ENCODE assay signal across 21 cellular contexts in the genomic region with DNA sequence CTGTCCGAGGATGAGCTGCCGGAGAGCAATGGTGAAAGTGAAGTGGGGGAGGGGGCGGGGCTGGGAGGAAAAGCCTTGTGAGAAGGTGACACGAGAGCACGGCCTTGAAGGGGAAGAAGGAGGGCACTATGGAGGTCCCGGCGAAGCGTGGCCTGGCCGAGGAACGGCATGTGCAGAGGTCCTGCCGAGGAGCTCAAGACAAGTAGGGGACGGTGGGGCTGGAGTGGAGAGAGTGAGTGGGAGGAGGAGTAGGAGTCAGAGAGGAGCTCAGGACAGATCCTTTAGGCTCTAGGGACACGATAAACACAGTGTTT. TPM values are rescaled to one million over a fixed set of nuclear protein-coding genes. Genes with fewer than 3 reads are reported as not detected.
DNase-seq lines count a peak whose midpoint lies in the region; ATAC-seq and TF ChIP-seq lines count a peak whose summit lies in the region.
"Had no signal": no experiment of that assay in that cellular context is flagged by ENCODE, and none has a peak within 500 bp of the region (broad histone marks: within the 10 kb centered on the region; RNA-seq: fewer than 3 reads in every experiment).

No MANE protein-coding gene starts in this region.

- no peaks in the 10 kb centered on the region for H3K23me2 ChIP-seq in H9 (ENCODE audit: insufficient read length, low read depth, low read length, poor library complexity, severe bottlenecking)

- H2BK120ac ChIP-seq in H9 (ENCODE audit: low read depth, low read length, poor library complexity, severe bottlenecking): no peak overlapping the region
- H2BK120ac ChIP-seq in mesendoderm (ENCODE audit: low read depth, low read length): no peak overlapping the region

- H3K4me3 ChIP-seq in mesendoderm (ENCODE audit: low read length): no peak overlapping the region
- H3K4me3 ChIP-seq in skeletal muscle tissue (ENCODE audit: low read length in 3 of 3): peak overlapping the region in 2 of 3 donors; percentile 10 to 45
- H3K4me3 ChIP-seq: cardiac muscle cell had no signal

- no CpG with 5 or more reads among the region's 13 CpGs for WGBS in H9 (ENCODE audit: extremely low coverage, insufficient read length, low lambda C conversion rate)
- no CpG with 5 or more reads among the region's 13 CpGs for WGBS in mesendoderm (ENCODE audit: extremely low coverage, insufficient coverage, low lambda C conversion rate)

- H3K79me2 ChIP-seq in H9 (ENCODE audit: insufficient read depth, low read length) (no peaks in the 10 kb centered on the region), mesendoderm (ENCODE audit: control insufficient read depth, insufficient read depth, low read length) (no peaks in the 10 kb centered on the region)

- H3K4me1 ChIP-seq in H9 (ENCODE audit: insufficient read depth, low read length) (no peaks in the 10 kb centered on the region), mesendoderm (ENCODE audit: control insufficient read depth, low read depth, low read length) (no peaks in the 10 kb centered on the region), skeletal muscle tissue (ENCODE audit: control insufficient read depth in 3 of 3, insufficient read depth in 3 of 3, low read length in 3 of 3) (peaks cover 13 to 16% (median 14%) of the 10 kb centered on the region in 3 donors)

- H3K9me3 Mint-ChIP-seq in H9 (no peaks in the 10 kb centered on the region), brain (peaks cover 0 to 2% (median 0%) of the 10 kb centered on the region in 5 experiments)
- H3K9me3 Mint-ChIP-seq: CD14-positive monocyte had no signal

- H4K91ac ChIP-seq in H9 (ENCODE audit: insufficient read length, low read depth, low read length): no peak overlapping the region

- peaks cover 23 to 28% of the 10 kb centered on the region in 2 experiments for H3K4me1 Mint-ChIP-seq in H9
- H3K4me1 Mint-ChIP-seq in brain: peaks cover 20% of the 10 kb centered on the region

- no peak overlapping the region for H3T11ph ChIP-seq in H9 (ENCODE audit: low read length)

- H3K27ac Mint-ChIP-seq in H9 (peak overlapping the region in 2 of 3 experiments; percentile 15 to 34; a peak in 2 of 7 replicates), brain (peak overlapping the region; percentile 79 to 97 (median 85))

- no peaks in the 10 kb centered on the region; the same call in none of the 2 replicates for H3K27me3 Mint-ChIP-seq in H9 (ENCODE audit: low read depth)
- H3K27me3 Mint-ChIP-seq in brain: peaks cover 8% of the 10 kb centered on the region

- H3K4me3 Mint-ChIP-seq in H9: no peak overlapping the region
- H3K4me3 Mint-ChIP-seq in brain: peak overlapping the region in 1 of 5 experiments; percentile 28
- H3K4me3 Mint-ChIP-seq: CD14-positive monocyte had no signal

- H3K18ac ChIP-seq in H9 (ENCODE audit: insufficient read length, low read depth, low read length) (no peak overlapping the region), mesendoderm (ENCODE audit: low read length) (no peak overlapping the region)

- no peak overlapping the region for H3K56ac ChIP-seq in H9 (ENCODE audit: insufficient read length, low read depth, low read length)
- H3K56ac ChIP-seq in mesendoderm (ENCODE audit: low read length): peak overlapping the region; percentile 5

- TF ChIP-seq CTCF in H9 (conservative IDR thresholded peaks at IDR 0.05) (no peak), brain (conservative IDR thresholded peaks at IDR 0.05) (no peak)

- ATAC-seq in HG03571 (IDR thresholded peaks at IDR 0.05; ENCODE audit: unreplicated experiment) (no peak), GM21360 (IDR thresholded peaks at IDR 0.05; ENCODE audit: unreplicated experiment) (no peak), HG03354 (IDR thresholded peaks at IDR 0.05; ENCODE audit: poor library complexity, severe bottlenecking, unreplicated experiment) (no peak)

- no peaks in the 10 kb centered on the region for H3K36me3 ChIP-seq in mesendoderm (ENCODE audit: control insufficient read depth, insufficient read depth, low read length)
- no peaks in the 10 kb centered on the region for H3K36me3 ChIP-seq in skeletal muscle tissue (ENCODE audit: control insufficient read depth in 3 of 3, insufficient read depth in 3 of 3, low read length in 3 of 3)
- H3K36me3 ChIP-seq: cardiac muscle cell had no signal

- no peak overlapping the region for H2BK20ac ChIP-seq in H9 (ENCODE audit: low read depth, low read length, poor library complexity, severe bottlenecking)

- H3K4me2 ChIP-seq in H9 (ENCODE audit: insufficient read depth, insufficient read length, low read length) (no peak overlapping the region), mesendoderm (ENCODE audit: low read length) (no peak overlapping the region)

- H3K36me3 Mint-ChIP-seq in H9 (ENCODE audit: insufficient read depth in 1 of 3, low read depth in 3 of 3) (no peaks in the 10 kb centered on the region), brain (no peaks in the 10 kb centered on the region)

- H4K5ac ChIP-seq in H9 (ENCODE audit: insufficient read length, low read depth, low read length) (no peak overlapping the region), mesendoderm (ENCODE audit: low read length) (no peak overlapping the region)

- no peak overlapping the region for H3K23ac ChIP-seq in H9 (ENCODE audit: insufficient read length, low read depth, low read length)
- H3K23ac ChIP-seq in mesendoderm (ENCODE audit: low read length): no peak overlapping the region

- H2AFZ ChIP-seq in H9 (ENCODE audit: low read length): no peak overlapping the region

- H3K9me3 ChIP-seq in H9 (ENCODE audit: control insufficient read depth, low read depth, low read length): no peaks in the 10 kb centered on the region
- H3K9me3 ChIP-seq in skeletal muscle tissue (ENCODE audit: control insufficient read depth in 3 of 3, low read length in 3 of 3): no peaks in the 10 kb centered on the region

- H4K20me1 ChIP-seq in H9 (ENCODE audit: control insufficient read depth, insufficient read depth, insufficient read length): no peaks in the 10 kb centered on the region

- no peak overlapping the region; the same call in 1 of the 2 replicates for H3K14ac ChIP-seq in H9 (ENCODE audit: insufficient read depth, low read length)

- H2AK5ac ChIP-seq in H9 (ENCODE audit: insufficient read length, low read length): no peak overlapping the region
- H2AK5ac ChIP-seq in mesendoderm (ENCODE audit: low read length): no peak overlapping the region

- no peak overlapping the region for H3K27ac ChIP-seq in H9 (ENCODE audit: insufficient read length, low read depth, low read length)
- H3K27ac ChIP-seq in mesendoderm (ENCODE audit: low read depth, low read length): no peak overlapping the region
- H3K27ac ChIP-seq in skeletal muscle tissue (ENCODE audit: low read depth, low read length): peak overlapping the region; percentile 1
- H3K27ac ChIP-seq: cardiac muscle cell had no signal

- H3K79me1 ChIP-seq in H9 (ENCODE audit: insufficient read depth, low read depth, low read length, poor library complexity, severe bottlenecking) (no peaks in the 10 kb centered on the region), mesendoderm (ENCODE audit: low read length) (no peaks in the 10 kb centered on the region)

- no peak overlapping the region for H3K4ac ChIP-seq in H9 (ENCODE audit: low read depth, low read length)
- no peak overlapping the region for H3K4ac ChIP-seq in mesendoderm (ENCODE audit: low read depth, low read length)

- no peak overlapping the region for H2BK12ac ChIP-seq in H9 (ENCODE audit: insufficient read length, low read depth, low read length)

- H3K9ac ChIP-seq in H9 (ENCODE audit: extremely low read depth, insufficient read length, low read length): no peak overlapping the region
- no peak overlapping the region for H3K9ac ChIP-seq in mesendoderm (ENCODE audit: low read length)
- peak overlapping the region in 2 of 3 donors; percentile 51 to 68 for H3K9ac ChIP-seq in skeletal muscle tissue (ENCODE audit: low read depth in 1 of 3, low read length in 3 of 3)

- H3K27me3 ChIP-seq in H9 (ENCODE audit: insufficient read depth, low read length) (no peaks in the 10 kb centered on the region), mesendoderm (ENCODE audit: insufficient read depth, low read length, poor library complexity) (no peaks in the 10 kb centered on the region), skeletal muscle tissue (ENCODE audit: control insufficient read depth in 3 of 3, insufficient read depth in 3 of 3, low read length in 3 of 3) (no peaks in the 10 kb centered on the region)
- H3K27me3 ChIP-seq: cardiac muscle cell had no signal

- DNase-seq in H9 (no peak), mesendoderm (peak; percentile 27), NCI-H1436 treated with DMSO at 0.1 percent for 48 hours (lab: John Stamatoyannopoulos, UW) (no peak)
- DNase-seq: activated CD4-positive, alpha-beta T cell treated with anti-CD3 and anti-CD28 coated beads for 1 hour; amniotic stem cell; dermis blood vessel endothelial cell; EL; NCI-H2107; occipital lobe; stimulated activated CD4-positive, alpha-beta T cell treated with anti-CD3 and anti-CD28 coated beads, Interleukin-4, amount 100 ng/mL, for 1 hour; stimulated activated naive CD4-positive, alpha-beta T cell had no signal

- H4K8ac ChIP-seq in H9 (replicated peaks; ENCODE audit: insufficient read length, low read depth, low read length): no peak overlapping the region
- no peak overlapping the region for H4K8ac ChIP-seq in mesendoderm (ENCODE audit: low read depth, low read length)

- H2BK5ac ChIP-seq in H9 (ENCODE audit: insufficient read length, low read length) (no peak overlapping the region), mesendoderm (ENCODE audit: low read length) (no peak overlapping the region)

- no peak overlapping the region for H2BK15ac ChIP-seq in H9 (ENCODE audit: low read depth, low read length)
- no peak overlapping the region for H2BK15ac ChIP-seq in mesendoderm (replicated peaks; ENCODE audit: low read depth)

RNA-seq across cellular contexts. Expression of a gene that starts 5.9 kb away (rescaled TPM):
- total RNA-seq in H9 (2021): 19.6 and 22.5 TPM in 2 replicates
- polyA plus RNA-seq in brain (ENCODE audit: insufficient read depth, low read depth, low replicate concordance): 31.9 TPM
- 18.6 TPM for polyA plus RNA-seq in mesendoderm (2013, experiment 1 of 2)
- polyA plus RNA-seq in mesendoderm (2013, experiment 2 of 2): 19.8 TPM
- 328 TPM for total RNA-seq in skeletal muscle tissue
- total RNA-seq: dermis blood vessel endothelial cell, lung microvascular endothelial cell, M059J, NCI-H460 had no signal

RNA-seq across cellular contexts. Expression of a gene that starts 13.3 kb away (rescaled TPM):
- total RNA-seq in H9 (2021): 0.50 and 0.68 TPM in 2 replicates
- polyA plus RNA-seq in brain (ENCODE audit: insufficient read depth, low read depth, low replicate concordance): 0.24 TPM
- 0.34 TPM for polyA plus RNA-seq in mesendoderm (2013, experiment 1 of 2)
- 0.31 TPM for polyA plus RNA-seq in mesendoderm (2013, experiment 2 of 2)
- total RNA-seq in skeletal muscle tissue: not detected
- total RNA-seq: lung microvascular endothelial cell, NCI-H460 had no signal
- polyA plus RNA-seq: cardiac muscle cell had no signal

RNA-seq across cellular contexts. Expression of a gene that starts 31.4 kb away (rescaled TPM):
- total RNA-seq in H9 (2021) (20.2 and 22.5 TPM in 2 replicates), skeletal muscle tissue (10.4 TPM)
- polyA plus RNA-seq in brain (ENCODE audit: insufficient read depth, low read depth, low replicate concordance): 12.5 TPM
- polyA plus RNA-seq in mesendoderm (2013, experiment 1 of 2): 6.6 TPM
- 5.6 TPM for polyA plus RNA-seq in mesendoderm (2013, experiment 2 of 2)

RNA-seq across cellular contexts. Expression of a gene that starts 45.8 kb away (rescaled TPM):
- total RNA-seq in H9 (2021) (1.3 and 1.5 TPM in 2 replicates), skeletal muscle tissue (2.1 TPM)
- 0.27 TPM for polyA plus RNA-seq in brain (ENCODE audit: insufficient read depth, low read depth, low replicate concordance)
- polyA plus RNA-seq in mesendoderm (2013, experiment 1 of 2): 0.52 TPM
- polyA plus RNA-seq in mesendoderm (2013, experiment 2 of 2): 0.50 TPM
- polyA plus RNA-seq: CD14-positive monocyte had no signal

Comparison
In these comparisons a context has a peak if more than half of its experiments do, and no peak if none do; other contexts are left out.
1. H3K9ac ChIP-seq: peak in skeletal muscle tissue (2 of 3); none in H9 (single experiment) and mesendoderm (single experiment).
2. RNA of a gene that starts 5.9 kb away (total RNA-seq): 328 TPM in skeletal muscle tissue (single experiment); 19.6 to 22.5 TPM in H9; every median in the first group is over 10 times any median in the second.